9 cellular contexts compared by ENCODE assay signal in the genomic region with DNA sequence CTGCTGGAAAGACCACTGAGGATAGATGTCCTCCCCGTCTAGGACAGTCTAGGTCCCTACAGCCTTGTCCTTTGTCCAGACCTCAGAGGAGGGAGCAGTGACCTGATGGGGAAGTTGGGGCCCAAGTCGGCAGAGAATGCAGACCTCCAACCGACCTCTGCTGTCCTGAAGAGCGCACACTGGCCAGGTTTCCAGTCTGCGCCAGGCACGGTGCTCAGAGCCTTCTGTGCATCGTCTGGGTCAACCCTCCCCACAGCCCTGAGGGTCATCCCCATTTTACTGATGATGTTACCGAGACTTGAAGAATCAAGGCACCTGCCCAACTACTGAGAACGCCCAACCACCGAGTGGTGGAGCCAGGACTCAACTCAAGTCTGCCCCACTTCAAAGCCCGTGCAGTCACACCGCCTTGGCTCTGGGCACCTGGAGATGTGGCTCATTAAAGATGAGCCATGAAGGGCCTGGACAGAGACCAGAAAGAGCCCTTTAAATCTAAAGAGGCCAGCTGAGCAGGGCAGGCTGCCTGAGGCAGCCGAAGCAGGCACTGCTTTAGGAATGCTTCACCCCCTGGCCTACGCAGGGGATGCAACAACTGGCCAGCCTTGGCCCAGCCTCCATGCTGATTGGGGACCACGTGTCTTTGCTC.
A peak's percentile ranks its signal among the peaks of the same experiment; 100 is the strongest.
DNase-seq lines count a peak whose midpoint lies in the region; ATAC-seq and TF ChIP-seq lines count a peak whose summit lies in the region.
"Had no signal": no experiment of that assay in that cellular context is flagged by ENCODE, and none has a peak within 500 bp of the region (broad histone marks: within the 10 kb centered on the region; RNA-seq: fewer than 3 reads in every experiment).

No MANE protein-coding gene starts in this region.

- H3K9me3 ChIP-seq in Loucy (ENCODE audit: insufficient read depth, low read depth, low read length) = no peaks in the 10 kb centered on the region

- no peaks in the 10 kb centered on the region; the same call in 1 of the 2 replicates for H3K36me3 ChIP-seq in Loucy (ENCODE audit: insufficient read depth, low read length)

- ATAC-seq in stimulated activated memory B cell treated with anti-CD40 and anti-IgM and Interleukin-4, amounts not matched to agents 10 μg/mL and 1 μg/mL and 100 μg/mL, for 72 hours = no peak
- no peak for ATAC-seq in GM19467 (IDR thresholded peaks at IDR 0.05; ENCODE audit: unreplicated experiment)
- ATAC-seq in GM18909 (IDR thresholded peaks at IDR 0.05; ENCODE audit: poor library complexity, unreplicated experiment) = no peak
- ATAC-seq: foreskin keratinocyte had no signal

- H3K4me3 Mint-ChIP-seq in activated T-cell treated with anti-CD3 and anti-CD28 coated beads, Interleukin-2, amount 50 U/mL, for 24 hours = peak overlapping the region; percentile 60
- H3K4me3 Mint-ChIP-seq in stimulated activated memory B cell treated with anti-CD40 and anti-IgM and Interleukin-4, amounts not matched to agents 10 μg/mL and 1 μg/mL and 100 μg/mL, for 72 hours = no peak overlapping the region

- H3K4me1 ChIP-seq in Loucy (ENCODE audit: insufficient read depth, low read length, poor library complexity, severe bottlenecking) = peaks cover 83% of the 10 kb centered on the region

- peak overlapping the region; percentile 25 for H3K9ac ChIP-seq in Loucy (ENCODE audit: low read depth, low read length, poor library complexity, severe bottlenecking)

- H3K36me3 Mint-ChIP-seq in activated T-cell treated with anti-CD3 and anti-CD28 coated beads, Interleukin-2, amount 50 U/mL, for 24 hours (ENCODE audit: low read depth) = peaks cover 57% of the 10 kb centered on the region
- H3K36me3 Mint-ChIP-seq in stimulated activated memory B cell treated with anti-CD40 and anti-IgM and Interleukin-4, amounts not matched to agents 10 μg/mL and 1 μg/mL and 100 μg/mL, for 72 hours = no peaks in the 10 kb centered on the region

- TF ChIP-seq CTCF in Loucy (conservative IDR thresholded peaks at IDR 0.05; ENCODE audit: low read length) = no peak

- H3K79me2 ChIP-seq in Loucy (ENCODE audit: insufficient read depth, low read length) = peaks cover 92% of the 10 kb centered on the region

- no peaks in the 10 kb centered on the region for H3F3A ChIP-seq in Loucy (ENCODE audit: low read depth)

- peak overlapping the region; percentile 85 for H3K4me2 ChIP-seq in Loucy (ENCODE audit: low read depth, low read length, poor library complexity, severe bottlenecking)

- H4K20me1 ChIP-seq in Loucy (ENCODE audit: insufficient read depth, low read length, poor library complexity, severe bottlenecking) = peaks cover 68% of the 10 kb centered on the region

- H3K4me1 Mint-ChIP-seq in activated T-cell treated with anti-CD3 and anti-CD28 coated beads, Interleukin-2, amount 50 U/mL, for 24 hours (ENCODE audit: low read depth) = peaks cover 78% of the 10 kb centered on the region
- peaks cover 73% of the 10 kb centered on the region for H3K4me1 Mint-ChIP-seq in stimulated activated memory B cell treated with anti-CD40 and anti-IgM and Interleukin-4, amounts not matched to agents 10 μg/mL and 1 μg/mL and 100 μg/mL, for 72 hours

- H3K9me2 ChIP-seq in Loucy (replicated peaks; ENCODE audit: low read depth, low read length) = no peaks in the 10 kb centered on the region

- no peaks in the 10 kb centered on the region for H3K27me3 Mint-ChIP-seq in activated T-cell treated with anti-CD3 and anti-CD28 coated beads, Interleukin-2, amount 50 U/mL, for 24 hours
- no peaks in the 10 kb centered on the region for H3K27me3 Mint-ChIP-seq in stimulated activated memory B cell treated with anti-CD40 and anti-IgM and Interleukin-4, amounts not matched to agents 10 μg/mL and 1 μg/mL and 100 μg/mL, for 72 hours

- DNase-seq in activated T-cell treated with anti-CD3 and anti-CD28 coated beads, Interleukin-2, amount 50 U/mL, for 24 hours = no peak
- peak; percentile 42 for DNase-seq in islet precursor cell
- no peak for DNase-seq in NCI-H187 treated with DMSO at 0.1 percent for 48 hours (lab: John Stamatoyannopoulos, UW)
- no peak for DNase-seq in GM19238 (ENCODE audit: insufficient read length, low spot score)
- DNase-seq: foreskin keratinocyte had no signal

- H2AFZ ChIP-seq in Loucy (ENCODE audit: low read length) = no peak overlapping the region

- H3K27ac Mint-ChIP-seq in activated T-cell treated with anti-CD3 and anti-CD28 coated beads, Interleukin-2, amount 50 U/mL, for 24 hours = peak overlapping the region; percentile 99
- peak overlapping the region; percentile 9 for H3K27ac Mint-ChIP-seq in stimulated activated memory B cell treated with anti-CD40 and anti-IgM and Interleukin-4, amounts not matched to agents 10 μg/mL and 1 μg/mL and 100 μg/mL, for 72 hours

- no peaks in the 10 kb centered on the region for H3K27me3 ChIP-seq in Loucy (ENCODE audit: insufficient read depth, low read length, poor library complexity, severe bottlenecking)
- H3K27me3 ChIP-seq: foreskin keratinocyte had no signal

- no peaks in the 10 kb centered on the region for H3K9me3 Mint-ChIP-seq in activated T-cell treated with anti-CD3 and anti-CD28 coated beads, Interleukin-2, amount 50 U/mL, for 24 hours
- H3K9me3 Mint-ChIP-seq in stimulated activated memory B cell treated with anti-CD40 and anti-IgM and Interleukin-4, amounts not matched to agents 10 μg/mL and 1 μg/mL and 100 μg/mL, for 72 hours = no peaks in the 10 kb centered on the region

- peak overlapping the region; percentile 99 for H3K4me3 ChIP-seq in Loucy (ENCODE audit: low read length, poor library complexity, severe bottlenecking)
